ENCODE assay signal across 18 cellular contexts in genomic region chr17:8668181-8668740, GRCh38.
"Had no signal": no experiment of that assay in that cellular context is flagged by ENCODE, and none has a peak within 500 bp of the region (broad histone marks: within the 10 kb centered on the region; RNA-seq: fewer than 3 reads in every experiment).

No MANE protein-coding gene starts in this region.

- DNase-seq: caudate nucleus; cortex of kidney; effector memory CD4-positive, alpha-beta T cell; esophagus squamous epithelium; foreskin keratinocyte; heart left ventricle; hippocampal formation; kidney glomerular epithelial cell; mucosa of descending colon; naive thymus-derived CD8-positive, alpha-beta T cell; posterior cingulate gyrus; small intestine; stimulated activated CD4-positive, alpha-beta T cell treated with anti-CD3 and anti-CD28 coated beads, Interleukin-2, amount 100 ng/mL, for 48 hours; stimulated activated naive CD4-positive, alpha-beta T cell treated with Interleukin-2 at 50 U/mL for 16 hours; thyroid gland had no signal

- H3K4me1 ChIP-seq: esophagus squamous epithelium, foreskin keratinocyte had no signal

- FAIRE-seq: endometrium, small intestine had no signal

- H3K9me3 ChIP-seq: esophagus squamous epithelium, heart left ventricle, mucosa of descending colon, neutrophil, right atrium auricular region, thyroid gland had no signal

- H3K27ac ChIP-seq: esophagus squamous epithelium, foreskin keratinocyte, heart left ventricle, neutrophil, right atrium auricular region, thyroid gland had no signal

- ATAC-seq: foreskin keratinocyte; heart left ventricle; mucosa of descending colon; naive thymus-derived CD8-positive, alpha-beta T cell had no signal

- H3K4me3 ChIP-seq: esophagus squamous epithelium, heart left ventricle, mucosa of descending colon, right atrium auricular region, thyroid gland had no signal

- H3K27me3 ChIP-seq: heart left ventricle, right atrium auricular region, thyroid gland had no signal

- H3K36me3 ChIP-seq: esophagus squamous epithelium, heart left ventricle, neutrophil, right atrium auricular region, thyroid gland had no signal
